Comparison of ENCODE assay signal across 1 cellular context in genomic region chr1:244639561-244639960, GRCh38.
TF ChIP-seq lines count a peak whose summit lies in the region.

No MANE protein-coding gene starts in this region.

TF ChIP-seq in liver, 16 proteins besides CTCF, POLR2A, EP300 and RAD21 (continued from another document):
- TF ChIP-seq TAF1 (conservative IDR thresholded peaks at IDR 0.05) (no peak), ATF3 (IDR thresholded peaks at IDR 0.05) (peak; percentile 61), FOXA2 (IDR thresholded peaks at IDR 0.05) (no peak), JUND (IDR thresholded peaks at IDR 0.05) (no peak)
